In genomic region chr9:34262971-34263370, GRCh38 we compare ENCODE assay signal across 19 cellular contexts.
"Had no signal": no experiment of that assay in that cellular context is flagged by ENCODE, and none has a peak within 500 bp of the region (broad histone marks: within the 10 kb centered on the region; RNA-seq: fewer than 3 reads in every experiment).

No MANE protein-coding gene starts in this region.

- H3K9me3 Mint-ChIP-seq: activated CD4-positive, alpha-beta T cell treated with anti-CD3 and anti-CD28 coated beads, Interleukin-2, amount 10 ng/mL, durations not matched to agents 7 days and 5 days; activated T-cell treated with anti-CD3 and anti-CD28 coated beads, Interleukin-2, amount 50 U/mL, for 72 hours; effector memory CD8-positive, alpha-beta T cell; nephron; stimulated activated memory B cell treated with anti-CD40 and anti-IgM and Interleukin-4, amounts not matched to agents 10 μg/mL and 1 μg/mL and 100 μg/mL, for 72 hours had no signal

- H3K4me1 Mint-ChIP-seq: stimulated activated memory B cell treated with anti-CD40 and anti-IgM and Interleukin-4, amounts not matched to agents 10 μg/mL and 1 μg/mL and 100 μg/mL, for 72 hours had no signal

- DNase-seq: activated CD4-positive, alpha-beta T cell treated with anti-CD3 and anti-CD28 coated beads, Interleukin-2, amount 10 ng/mL, durations not matched to agents 7 days and 5 days; activated gamma-delta T cell; activated T-cell treated with anti-CD3 and anti-CD28 coated beads, Interleukin-2, amount 50 U/mL, for 72 hours; amygdala; effector memory CD8-positive, alpha-beta T cell; gastrocnemius medialis; head of caudate nucleus; kidney; midbrain; stimulated activated CD4-positive, alpha-beta T cell treated with anti-CD3 and anti-CD28 coated beads, Interleukin-4, amount 100 ng/mL, for 4 hours; SW 1271; T-helper 9 cell; testis had no signal

- H3K27ac ChIP-seq: gastrocnemius medialis, parathyroid adenoma, testis had no signal

- H3K9me3 ChIP-seq: gastrocnemius medialis, testis had no signal

- H3K27me3 ChIP-seq: gastrocnemius medialis, testis had no signal

- H3K36me3 ChIP-seq: gastrocnemius medialis had no signal

- H3K4me3 ChIP-seq: gastrocnemius medialis, testis had no signal

- ATAC-seq: activated T-cell treated with anti-CD3 and anti-CD28 coated beads, Interleukin-2, amount 50 U/mL, for 72 hours; effector memory CD8-positive, alpha-beta T cell; gastrocnemius medialis; left lobe of liver; sciatic nerve; stimulated activated memory B cell treated with anti-CD40 and anti-IgM and Interleukin-4, amounts not matched to agents 10 μg/mL and 1 μg/mL and 100 μg/mL, for 72 hours had no signal

- H3K36me3 Mint-ChIP-seq: activated naive CD8-positive, alpha-beta T cell had no signal

- H3K4me1 ChIP-seq: parathyroid adenoma had no signal

- H3K4me3 Mint-ChIP-seq: activated CD4-positive, alpha-beta T cell treated with anti-CD3 and anti-CD28 coated beads, Interleukin-2, amount 10 ng/mL, durations not matched to agents 7 days and 5 days; activated naive CD8-positive, alpha-beta T cell; activated T-cell treated with anti-CD3 and anti-CD28 coated beads, Interleukin-2, amount 50 U/mL, for 72 hours; effector memory CD8-positive, alpha-beta T cell; nephron; stimulated activated memory B cell treated with anti-CD40 and anti-IgM and Interleukin-4, amounts not matched to agents 10 μg/mL and 1 μg/mL and 100 μg/mL, for 72 hours had no signal

- H3K27ac Mint-ChIP-seq: activated CD4-positive, alpha-beta T cell treated with anti-CD3 and anti-CD28 coated beads, Interleukin-2, amount 10 ng/mL, durations not matched to agents 7 days and 5 days; activated naive CD8-positive, alpha-beta T cell; activated T-cell treated with anti-CD3 and anti-CD28 coated beads, Interleukin-2, amount 50 U/mL, for 72 hours; effector memory CD8-positive, alpha-beta T cell; nephron; stimulated activated memory B cell treated with anti-CD40 and anti-IgM and Interleukin-4, amounts not matched to agents 10 μg/mL and 1 μg/mL and 100 μg/mL, for 72 hours had no signal

- H3K27me3 Mint-ChIP-seq: activated CD4-positive, alpha-beta T cell treated with anti-CD3 and anti-CD28 coated beads, Interleukin-2, amount 10 ng/mL, durations not matched to agents 7 days and 5 days; activated naive CD8-positive, alpha-beta T cell; effector memory CD8-positive, alpha-beta T cell; stimulated activated memory B cell treated with anti-CD40 and anti-IgM and Interleukin-4, amounts not matched to agents 10 μg/mL and 1 μg/mL and 100 μg/mL, for 72 hours had no signal
